29 cellular contexts compared by ENCODE assay signal in genomic region chr12:122005252-122005651, GRCh38. TPM values are rescaled to one million over a fixed set of nuclear protein-coding genes. Genes with fewer than 3 reads are reported as not detected.
DNase-seq lines count a peak whose midpoint lies in the region; ATAC-seq and TF ChIP-seq lines count a peak whose summit lies in the region.
"Had no signal": no experiment of that assay in that cellular context is flagged by ENCODE, and none has a peak within 500 bp of the region (broad histone marks: within the 10 kb centered on the region; RNA-seq: fewer than 3 reads in every experiment).

No MANE protein-coding gene starts in this region.

- TF ChIP-seq EP300 in stomach (IDR thresholded peaks at IDR 0.05): no peak

- peak overlapping the region; percentile 87 for H3K4me3 ChIP-seq in DOHH2 (ENCODE audit: low read length)
- peak overlapping the region; percentile 64 for H3K4me3 ChIP-seq in OCI-LY1 (ENCODE audit: low read depth, low read length, poor library complexity, severe bottlenecking)
- no peak overlapping the region for H3K4me3 ChIP-seq in lower lobe of right lung
- no peak overlapping the region for H3K4me3 ChIP-seq in tibial artery
- H3K4me3 ChIP-seq in CD4-positive, alpha-beta memory T cell (ENCODE audit: low read length in 2 of 2): no peak overlapping the region
- H3K4me3 ChIP-seq in stomach: no peak overlapping the region
- H3K4me3 ChIP-seq: adrenal gland, esophagus squamous epithelium, psoas muscle had no signal

- H3F3A ChIP-seq in DOHH2 (ENCODE audit: control insufficient read depth, insufficient read depth) (peaks cover 67% of the 10 kb centered on the region), OCI-LY1 (ENCODE audit: insufficient read depth, low read length) (peaks cover 15% of the 10 kb centered on the region)

- 80 to 86% (median 83%) methylated on average over 6 to 8 of the region's 8 CpGs for WGBS in stomach, 5 donors

- H3K9me3 Mint-ChIP-seq in CD4-positive, alpha-beta memory T cell: no peaks in the 10 kb centered on the region
- H3K9me3 Mint-ChIP-seq: activated naive CD4-positive, alpha-beta T cell treated with anti-CD3 and anti-CD28 coated beads, Interleukin-2, amount 10 ng/mL, durations not matched to agents 7 days and 5 days; activated T-helper 17 cell treated with anti-CD3 and anti-CD28 coated beads, Interleukin-2, amount 50 U/mL, for 72 hours; natural killer cell had no signal

- H3K79me2 ChIP-seq in DOHH2 (ENCODE audit: control insufficient read depth, low read length) (peaks cover 56% of the 10 kb centered on the region), OCI-LY1 (ENCODE audit: insufficient read depth, low read length) (0 out of 2 replicates have a peak, but pooled peaks cover 4% of the 10 kb centered on the region)

- H3K9ac ChIP-seq in OCI-LY1 (ENCODE audit: low read length): peak overlapping the region; percentile 92
- H3K9ac ChIP-seq: KMS-11 had no signal

- H3K36me3 ChIP-seq in DOHH2 (ENCODE audit: control insufficient read depth, low read length) (peaks cover 74% of the 10 kb centered on the region), OCI-LY1 (ENCODE audit: insufficient read depth, low read length) (peaks cover 35% of the 10 kb centered on the region), lower lobe of right lung (no peaks in the 10 kb centered on the region), tibial artery (no peaks in the 10 kb centered on the region), stomach (no peaks in the 10 kb centered on the region)
- no peaks in the 10 kb centered on the region for H3K36me3 ChIP-seq in CD4-positive, alpha-beta memory T cell (ENCODE audit: insufficient read depth, low read length)
- H3K36me3 ChIP-seq: adrenal gland, BE2C, brain microvascular endothelial cell, esophagus squamous epithelium had no signal

- H3K9me2 ChIP-seq in DOHH2 (replicated peaks; ENCODE audit: control insufficient read depth, low read length) (no peaks in the 10 kb centered on the region), OCI-LY1 (ENCODE audit: low read depth, low read length) (no peaks in the 10 kb centered on the region)

- intact Hi-C loops in lower lobe of right lung (cut with DNase I) (no loop called here), tibial artery (cut with DNase I; ENCODE audit: low total_unique reads) (no loop called here), stomach (cut with DNase I; ENCODE audit: low total_unique reads) (no loop called here)
- intact Hi-C loops in CD4-positive, alpha-beta memory T cell (cut with micrococcal nuclease): no loop called here

- no peak overlapping the region for H2AFZ ChIP-seq in OCI-LY1 (ENCODE audit: low read length)

- ATAC-seq in lower lobe of right lung (no peak), T-helper 17 cell (no peak)
- ATAC-seq: activated T-helper 17 cell treated with anti-CD3 and anti-CD28 coated beads, Interleukin-2, amount 50 U/mL, for 72 hours; foreskin keratinocyte; psoas muscle had no signal

- no peaks in the 10 kb centered on the region for H3K27me3 ChIP-seq in DOHH2 (ENCODE audit: control insufficient read depth, low read length)
- no peaks in the 10 kb centered on the region for H3K27me3 ChIP-seq in OCI-LY1 (ENCODE audit: insufficient read depth, low read length)
- H3K27me3 ChIP-seq in lower lobe of right lung (ENCODE audit: low read depth): no peaks in the 10 kb centered on the region
- H3K27me3 ChIP-seq in tibial artery: no peaks in the 10 kb centered on the region
- H3K27me3 ChIP-seq in CD4-positive, alpha-beta memory T cell (ENCODE audit: insufficient read depth, low read length): no peaks in the 10 kb centered on the region
- H3K27me3 ChIP-seq in stomach: peaks cover 0 to 5% (median 0%) of the 10 kb centered on the region in 3 donors
- H3K27me3 ChIP-seq: adrenal gland, BE2C, brain microvascular endothelial cell, foreskin keratinocyte had no signal

- POLR2A ChIA-PET in CD4-positive, alpha-beta memory T cell (lab: Charles Lee; ENCODE audit: partially characterized antibody): interaction anchor here (2.6 kb wide), 1 partner anchor 16 kb away, joined by 12 read pairs; the partner anchor contains the start of gene BCL7A

- peaks cover 1 to 2% of the 10 kb centered on the region in 2 donors for H3K27me3 Mint-ChIP-seq in CD4-positive, alpha-beta memory T cell
- H3K27me3 Mint-ChIP-seq in T-helper 17 cell: no peaks in the 10 kb centered on the region
- H3K27me3 Mint-ChIP-seq: activated T-helper 17 cell treated with anti-CD3 and anti-CD28 coated beads, Interleukin-2, amount 50 U/mL, for 72 hours had no signal

- DNase-seq in lower lobe of right lung (peak; percentile 12), tibial artery (no peak), stomach (no peak), T-helper 17 cell (no peak), DMS153 (lab: John Stamatoyannopoulos, UW) (no peak)
- no peak for DNase-seq in CD4-positive, alpha-beta memory T cell
- DNase-seq: activated CD4-positive, alpha-beta T cell treated with anti-CD3 and anti-CD28 coated beads for 4 hours; activated naive CD4-positive, alpha-beta T cell treated with anti-CD3 and anti-CD28 coated beads, Interleukin-2, amount 10 ng/mL, durations not matched to agents 7 days and 5 days; adrenal gland; BE2C; brain microvascular endothelial cell; cerebellar nuclear complex; esophagus squamous epithelium; foreskin keratinocyte; head of caudate nucleus; midbrain; natural killer cell; NCI-H1436; NCI-H226; NCI-H526 treated with DMSO at 0.1 percent for 48 hours; occipital lobe; psoas muscle; stimulated activated naive CD4-positive, alpha-beta T cell treated with Interleukin-2 at 50 U/mL for 16 hours; SW 1271; T-helper 9 cell had no signal

- CTCF ChIA-PET in CD4-positive, alpha-beta memory T cell (lab: Charles Lee; ENCODE audit: partially characterized antibody): no interaction called here

- H3K4me2 ChIP-seq in DOHH2 (ENCODE audit: low read length) (peak overlapping the region; percentile 94), OCI-LY1 (ENCODE audit: low read length) (peak overlapping the region; percentile 91)
- H3K4me2 ChIP-seq: KMS-11 had no signal

- peaks cover 13 to 39% (median 18%) of the 10 kb centered on the region in 4 donors for H3K4me1 Mint-ChIP-seq in CD4-positive, alpha-beta memory T cell
- H3K4me1 Mint-ChIP-seq in T-helper 17 cell: peaks cover 23% of the 10 kb centered on the region

- H3K27ac Mint-ChIP-seq in CD4-positive, alpha-beta memory T cell: no peak overlapping the region
- no peak overlapping the region for H3K27ac Mint-ChIP-seq in T-helper 17 cell
- H3K27ac Mint-ChIP-seq: activated T-helper 17 cell treated with anti-CD3 and anti-CD28 coated beads, Interleukin-2, amount 50 U/mL, for 72 hours; natural killer cell had no signal

- H3K9me3 ChIP-seq in DOHH2 (ENCODE audit: control insufficient read depth, insufficient read depth, low read length) (no peaks in the 10 kb centered on the region), OCI-LY1 (ENCODE audit: low read length) (no peaks in the 10 kb centered on the region; the same call in 1 of the 2 replicates), lower lobe of right lung (no peaks in the 10 kb centered on the region), tibial artery (no peaks in the 10 kb centered on the region), stomach (no peaks in the 10 kb centered on the region), T-helper 17 cell (ENCODE audit: control insufficient read depth, low read length, poor library complexity, severe bottlenecking) (no peaks in the 10 kb centered on the region)
- no peaks in the 10 kb centered on the region for H3K9me3 ChIP-seq in CD4-positive, alpha-beta memory T cell (ENCODE audit: control insufficient read depth in 1 of 2, low read length in 2 of 2)
- H3K9me3 ChIP-seq: adrenal gland, BE2C, esophagus squamous epithelium, psoas muscle had no signal

- H3K4me3 Mint-ChIP-seq in CD4-positive, alpha-beta memory T cell: no peak overlapping the region
- H3K4me3 Mint-ChIP-seq in T-helper 17 cell: no peak overlapping the region
- H3K4me3 Mint-ChIP-seq: activated naive CD4-positive, alpha-beta T cell treated with anti-CD3 and anti-CD28 coated beads, Interleukin-2, amount 10 ng/mL, durations not matched to agents 7 days and 5 days had no signal

- H4K20me1 ChIP-seq in DOHH2 (ENCODE audit: control insufficient read depth, insufficient read depth, low read depth, low read length) (no peaks in the 10 kb centered on the region), OCI-LY1 (ENCODE audit: insufficient read depth, low read length) (no peaks in the 10 kb centered on the region)

- TF ChIP-seq CTCF in DOHH2 (IDR thresholded peaks at IDR 0.05; ENCODE audit: low read depth, low read length, poor library complexity, severe bottlenecking) (no peak), OCI-LY1 (IDR thresholded peaks at IDR 0.05; ENCODE audit: low read length) (no peak), lower lobe of right lung (IDR thresholded peaks at IDR 0.05) (no peak), tibial artery (IDR thresholded peaks at IDR 0.05) (no peak), stomach (IDR thresholded peaks at IDR 0.05) (no peak)

- H3K4me1 ChIP-seq in DOHH2 (ENCODE audit: control insufficient read depth, low read length) (peaks cover 93% of the 10 kb centered on the region), OCI-LY1 (ENCODE audit: insufficient read depth, low read length, severe bottlenecking) (peaks cover 80% of the 10 kb centered on the region), lower lobe of right lung (peaks cover 5% of the 10 kb centered on the region), tibial artery (peaks cover 0 to 24% (median 13%) of the 10 kb centered on the region in 4 donors), stomach (peaks cover 0 to 9% (median 7%) of the 10 kb centered on the region in 4 donors)
- peaks cover 40% of the 10 kb centered on the region for H3K4me1 ChIP-seq in CD4-positive, alpha-beta memory T cell (ENCODE audit: insufficient read depth, low read length)
- H3K4me1 ChIP-seq: BE2C had no signal

- H3K27ac ChIP-seq in DOHH2 (ENCODE audit: low read depth, low read length) (peak overlapping the region; percentile 99), OCI-LY1 (ENCODE audit: low read depth, low read length, poor library complexity, severe bottlenecking) (peak overlapping the region; percentile 100), lower lobe of right lung (peak overlapping the region; percentile 31), tibial artery (peak overlapping the region; percentile 66 to 80), stomach (no peak overlapping the region)
- H3K27ac ChIP-seq in CD4-positive, alpha-beta memory T cell (ENCODE audit: low read depth, low read length): no peak overlapping the region
- H3K27ac ChIP-seq: adrenal gland, brain microvascular endothelial cell, foreskin keratinocyte, KMS-11, psoas muscle had no signal

- no peak for TF ChIP-seq POLR2A in stomach (IDR thresholded peaks at IDR 0.05)

- no peaks in the 10 kb centered on the region for H3K36me3 Mint-ChIP-seq in CD4-positive, alpha-beta memory T cell
- H3K36me3 Mint-ChIP-seq in T-helper 17 cell (ENCODE audit: low read depth): no peaks in the 10 kb centered on the region
- H3K36me3 Mint-ChIP-seq: activated naive CD4-positive, alpha-beta T cell treated with anti-CD3 and anti-CD28 coated beads, Interleukin-2, amount 10 ng/mL, durations not matched to agents 7 days and 5 days; natural killer cell had no signal

RNA-seq across cellular contexts. Expression of gene BCL7A, which starts 16.4 kb away (rescaled TPM):
- total RNA-seq in lower lobe of right lung (6.4 TPM), stomach (10 to 100 TPM in 1 of 5 donors, 1 to 10 TPM in 4; 2.0 to 11.6 (median 2.9) TPM), T-helper 17 cell (1 to 10 TPM; 2.6 to 4.0 TPM)
- 1 to 10 TPM; 3.0 to 3.7 TPM for total RNA-seq in CD4-positive, alpha-beta memory T cell
- 1 to 10 TPM; 1.5 to 2.5 TPM for polyA plus RNA-seq in CD4-positive, alpha-beta memory T cell
- polyA plus RNA-seq in stomach: 1 to 10 TPM; 1.5 to 3.4 (median 2.6) TPM

Comparison
In these comparisons a context has a peak if more than half of its experiments do, and no peak if none do; other contexts are left out.
1. H3K27ac ChIP-seq: peak in DOHH2 (single experiment), OCI-LY1 (single experiment), lower lobe of right lung (single experiment) and tibial artery (2 of 2); none in CD4-positive, alpha-beta memory T cell (single experiment) and stomach (0 of 5).
2. H3K4me3 ChIP-seq: peak in DOHH2 (single experiment) and OCI-LY1 (single experiment); none in lower lobe of right lung (single experiment), tibial artery (0 of 2), CD4-positive, alpha-beta memory T cell (0 of 2) and stomach (0 of 4).